8 cellular contexts compared by ENCODE assay signal in genomic region chr1:38527373-38527966, GRCh38.
A peak's percentile ranks its signal among the peaks of the same experiment; 100 is the strongest.
DNase-seq lines count a peak whose midpoint lies in the region; ATAC-seq, FAIRE-seq and TF ChIP-seq lines count a peak whose summit lies in the region.

No MANE protein-coding gene starts in this region.

- H3K27me3 ChIP-seq in HCT116 (ENCODE audit: insufficient read depth, low read length), result peaks cover 21% of the 10 kb centered on the region; the same call in 1 of the 2 replicates
- H3K27me3 ChIP-seq in K562 (ENCODE audit: control insufficient read depth in 2 of 2, insufficient read depth in 2 of 2, low read length in 2 of 2), result no peaks in the 10 kb centered on the region
- H3K27me3 ChIP-seq in sigmoid colon, result peaks cover 0 to 49% (median 18%) of the 10 kb centered on the region in 3 donors

- H3K27ac ChIP-seq in HCT116 (ENCODE audit: low read depth, low read length) (no peak overlapping the region), K562 (ENCODE audit: extremely low read depth, low read depth, low read length) (peak overlapping the region; percentile 52; the same call in 2 of the 3 replicates), sigmoid colon (no peak overlapping the region)

- TF ChIP-seq CTCF in HCT116 (IDR thresholded peaks at IDR 0.05 in 2 of 3, conservative IDR thresholded peaks at IDR 0.05 in 1 of 3; ENCODE audit: borderline replicate concordance in 1 of 3, insufficient read depth in 1 of 3, low read depth in 2 of 3, low read length in 2 of 3) (no peak; a peak in 1 of 6 replicates), K562 (IDR thresholded peaks at IDR 0.05 in 2 of 3, conservative IDR thresholded peaks at IDR 0.05 in 1 of 3; ENCODE audit: insufficient read depth in 2 of 3, low read depth in 1 of 3, low read length in 3 of 3) (peak in 2 of 3 experiments; percentile 17 to 26; a peak in 2 of 6 replicates), sigmoid colon (IDR thresholded peaks at IDR 0.05) (no peak)

- FAIRE-seq in K562 (lab: Jason Lieb, UNC), result peak; percentile 64

- no peaks in the 10 kb centered on the region for H3K36me3 ChIP-seq in HCT116 (ENCODE audit: control insufficient read depth in 1 of 2, insufficient read depth in 2 of 2, low read length in 2 of 2)
- no peaks in the 10 kb centered on the region for H3K36me3 ChIP-seq in K562 (ENCODE audit: control insufficient read depth, insufficient read depth, low read length)
- no peaks in the 10 kb centered on the region for H3K36me3 ChIP-seq in sigmoid colon

- peak overlapping the region; percentile 64 for H3K4me2 ChIP-seq in HCT116 (ENCODE audit: low read length)
- H3K4me2 ChIP-seq in K562 (ENCODE audit: insufficient read depth, low read length), result peak overlapping the region; percentile 67

- RAD21 ChIA-PET in HCT116 (lab: Charles Lee; ENCODE audit: low non-redundant PET in 1 of 2, low total read pairs in 2 of 2, uncharacterized antibody in 2 of 2, unreplicated experiment in 2 of 2), result no interaction called here

- H3K9ac ChIP-seq in HCT116 (ENCODE audit: low read length), result no peak overlapping the region
- peak overlapping the region; percentile 1 to 2; a peak in 1 of 4 replicates for H3K9ac ChIP-seq in K562 (ENCODE audit: insufficient read depth in 1 of 2, low read depth in 2 of 2, low read length in 2 of 2)

- TF ChIP-seq EP300 in K562 (IDR thresholded peaks at IDR 0.05; ENCODE audit: low read length) (no peak), sigmoid colon (IDR thresholded peaks at IDR 0.05) (no peak)

- in situ Hi-C loops in K562 (cut with MboI), result no loop called here

- peak; percentile 37 for DNase-seq in HCT116 (ENCODE audit: low read depth, low spot score)
- peak; percentile 70 for DNase-seq in RKO (ENCODE audit: low spot score)
- peak; percentile 59 to 76 (median 63) for DNase-seq in K562 (ENCODE audit: extremely low read depth in 1 of 4, low spot score in 3 of 4)
- peak; percentile 42 to 58 for DNase-seq in stimulated activated CD8-positive, alpha-beta memory T cell treated with anti-CD3 and anti-CD28 coated beads, Interleukin-15, amount 100 ng/mL, for 48 hours (ENCODE audit: low read depth in 2 of 2)
- DNase-seq in CD1c-positive myeloid dendritic cell (ENCODE audit: extremely low spot score), result no peak
- no peak for DNase-seq in SW 1271 (lab: John Stamatoyannopoulos, UW)
- DNase-seq in sigmoid colon, result no peak

- ATAC-seq in GM18505 (IDR thresholded peaks at IDR 0.05; ENCODE audit: unreplicated experiment), result peak; percentile 75
- ATAC-seq in HCT116, result peak; percentile 83
- peak; percentile 70 for ATAC-seq in K562

- CTCF ChIA-PET in HCT116 (lab: Charles Lee), result interaction anchor here (1.9 to 2.3 kb wide), 2 partner anchors 37 to 308 kb away, joined by 5 to 9 read pairs; no protein-coding TSS in a partner anchor
- CTCF ChIA-PET in K562 (lab: Yijun Ruan, JAX; ENCODE audit: low intra/inter-chr PET ratio), result no interaction called here

- TF ChIP-seq POLR2A in GM18505 (IDR thresholded peaks at IDR 0.05; ENCODE audit: borderline replicate concordance, extremely low read depth, insufficient read depth, insufficient read length) (no peak), HCT116 (IDR thresholded peaks at IDR 0.05; ENCODE audit: borderline replicate concordance, extremely low read depth, insufficient read depth, insufficient read length) (no peak), K562 (conservative IDR thresholded peaks at IDR 0.05) (no peak), sigmoid colon (IDR thresholded peaks at IDR 0.05) (no peak)

- BruUV-seq in HCT116 (replicated peaks; lab: Mats Ljungman, UMichigan) (no TSS peak), K562 (replicated peaks; lab: Mats Ljungman, UMichigan) (no TSS peak)

- H3K79me2 ChIP-seq in HCT116 (ENCODE audit: insufficient read depth, low read length) (no peaks in the 10 kb centered on the region), K562 (ENCODE audit: control insufficient read depth, insufficient read depth, low read length) (no peaks in the 10 kb centered on the region)

- H3K4me1 ChIP-seq in HCT116 (ENCODE audit: control insufficient read depth in 1 of 2, insufficient read depth in 2 of 2, low read length in 2 of 2) (peaks cover 0 to 10% of the 10 kb centered on the region in 2 experiments; a peak in 2 of 4 replicates), K562 (replicated peaks in 1 of 2; ENCODE audit: control insufficient read depth in 2 of 2, insufficient read depth in 2 of 2, low read length in 2 of 2) (peaks cover 32 to 42% of the 10 kb centered on the region in 2 experiments), sigmoid colon (no peaks in the 10 kb centered on the region)

- H2AFZ ChIP-seq in HCT116 (ENCODE audit: low read depth, low read length, poor library complexity, severe bottlenecking) (peak overlapping the region; percentile 54), K562 (ENCODE audit: low read depth, low read length) (peak overlapping the region; percentile 84)

- WGBS in K562 (ENCODE audit: insufficient coverage, low coverage, missing lambda C conversion rate), result 26% methylated on average over 6 of the region's 6 CpGs
- 46 to 56% methylated on average over 6 of the region's 6 CpGs for WGBS in sigmoid colon, 2 donors

- H3K9me3 ChIP-seq in HCT116 (ENCODE audit: control insufficient read depth in 1 of 2, insufficient read depth in 1 of 2, low read depth in 1 of 2, low read length in 2 of 2) (no peaks in the 10 kb centered on the region), K562 (replicated peaks; ENCODE audit: control insufficient read depth, insufficient read depth, low read depth, low read length) (no peaks in the 10 kb centered on the region), sigmoid colon (no peaks in the 10 kb centered on the region)

- intact Hi-C loops in HCT116 (cut with micrococcal nuclease) (loop anchor here (2.0 to 10.0 kb wide), 2 partner anchors 21 to 307 kb away; no protein-coding TSS in a partner anchor), K562 (cut with micrococcal nuclease) (no loop called here), sigmoid colon (cut with DNase I) (no loop called here)

- no peaks in the 10 kb centered on the region for H3K9me2 ChIP-seq in HCT116 (ENCODE audit: insufficient read depth)

- POLR2A ChIA-PET in HCT116 (lab: Charles Lee), result interaction anchor here (1.1 kb wide), 1 partner anchor 14 kb away, joined by 3 read pairs; no protein-coding TSS in a partner anchor
- POLR2A ChIA-PET in K562 (lab: Yijun Ruan, JAX), result interaction anchor here (0.6 to 2.5 kb wide), 6 partner anchors 10 to 97 kb away, joined by 3 to 7 read pairs (median 4); no protein-coding TSS in a partner anchor

- TF ChIP-seq RAD21 in HCT116 (IDR thresholded peaks at IDR 0.05; ENCODE audit: low read depth), result no peak
- no peak for TF ChIP-seq RAD21 in K562 (CRISPR knock-in tag; conservative IDR thresholded peaks at IDR 0.05 in 1 of 2, IDR thresholded peaks at IDR 0.05 in 1 of 2)

- H4K20me1 ChIP-seq in HCT116 (ENCODE audit: insufficient read depth) (no peaks in the 10 kb centered on the region), K562 (replicated peaks; ENCODE audit: control insufficient read depth, insufficient read depth, low read length) (no peaks in the 10 kb centered on the region)

- H3K9me1 ChIP-seq in K562 (ENCODE audit: control insufficient read depth, insufficient read depth, low read length), result no peaks in the 10 kb centered on the region

- H3K4me3 ChIP-seq in HCT116 (replicated peaks in 1 of 2; ENCODE audit: low read depth in 1 of 2, low read length in 2 of 2) (peak overlapping the region; percentile 27 to 37), K562 (no peak overlapping the region), sigmoid colon (no peak overlapping the region)

TF ChIP-seq in HCT116, 20 proteins besides CTCF, POLR2A, EP300 and RAD21 (continues in another document):
- TF ChIP-seq ATF3 (IDR thresholded peaks at IDR 0.05) (no peak), ZBTB33 (IDR thresholded peaks at IDR 0.05; ENCODE audit: extremely low read depth, insufficient replicate concordance, low read length) (no peak), SIN3A (IDR thresholded peaks at IDR 0.05; ENCODE audit: low read depth) (0 out of 2 replicates have a peak, but pooled peaks have one; percentile 23)

TF ChIP-seq in K562, 482 proteins besides CTCF, POLR2A, EP300 and RAD21 (continues in another document):
- 0 out of 2 replicates have a peak, but pooled peaks have one; percentile 29 for TF ChIP-seq MTA3 (IDR thresholded peaks at IDR 0.05; ENCODE audit: borderline replicate concordance)
- TF ChIP-seq ATF1 (CRISPR knock-in tag; IDR thresholded peaks at IDR 0.05), result no peak
- TF ChIP-seq ATF1 (tag; IDR thresholded peaks at IDR 0.05), result peak; percentile 84
- TF ChIP-seq HIVEP1 (CRISPR knock-in tag; IDR thresholded peaks at IDR 0.05), result no peak
- 0 out of 2 replicates have a peak, but pooled peaks have one; percentile 37 for TF ChIP-seq ZNF766 (CRISPR knock-in tag; conservative IDR thresholded peaks at IDR 0.05)
- TF ChIP-seq TBP (optimal IDR thresholded peaks at IDR 0.05; ENCODE audit: low read depth, low read length), result peak; percentile 3
- no peak for TF ChIP-seq EZH2 (IDR thresholded peaks at IDR 0.05; ENCODE audit: borderline replicate concordance, low read depth, low read length)
- TF ChIP-seq ZBTB12 (CRISPR knock-in tag; IDR thresholded peaks at IDR 0.05), result peak; percentile 57; the same call in 1 of the 2 replicates
- no peak for TF ChIP-seq SMARCA4 (IDR thresholded peaks at IDR 0.05)
- TF ChIP-seq ZNF324 (CRISPR knock-in tag; IDR thresholded peaks at IDR 0.05), result no peak
- no peak for TF ChIP-seq THRB (CRISPR knock-in tag; conservative IDR thresholded peaks at IDR 0.05)

Comparison
In these comparisons a context has a peak if more than half of its experiments do, and no peak if none do; other contexts are left out.
1. DNase-seq: peak in HCT116 (single experiment), RKO (single experiment), K562 (4 of 4) and stimulated activated CD8-positive, alpha-beta memory T cell treated with anti-CD3 and anti-CD28 coated beads, Interleukin-15, amount 100 ng/mL, for 48 hours (2 of 2); none in CD1c-positive myeloid dendritic cell (single experiment), SW 1271 (0 of 2) and sigmoid colon (single experiment).
2. H3K4me3 ChIP-seq: peak in HCT116 (2 of 2); none in K562 (single experiment) and sigmoid colon (0 of 4).
3. CTCF ChIP-seq: peak in K562 (2 of 3); none in HCT116 (0 of 3) and sigmoid colon (0 of 4).
4. Peak in every context shown above with its lines, with median percentiles within 50 percentile points of each other: ATAC-seq.